14 cellular contexts compared by ENCODE assay signal in the genomic region with DNA sequence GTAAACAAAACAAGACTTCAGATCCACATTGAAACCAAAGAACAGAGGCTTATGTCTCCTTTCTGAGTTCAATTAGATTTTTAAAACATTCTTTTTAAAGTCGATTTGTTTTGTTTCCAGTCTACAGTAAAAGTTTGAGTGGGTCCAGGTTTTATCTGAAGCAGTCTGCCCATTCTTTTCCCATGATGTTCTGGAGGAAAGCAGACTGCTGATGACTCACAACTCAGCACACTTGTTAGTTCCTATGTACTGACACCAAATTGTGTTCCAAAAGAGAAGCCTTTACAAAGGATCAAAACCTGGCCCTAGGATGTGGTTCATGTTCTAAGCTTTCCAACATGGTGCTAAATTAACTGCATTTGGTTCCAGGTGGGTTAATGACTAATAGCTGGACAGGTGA. TPM values are rescaled to one million over a fixed set of nuclear protein-coding genes. Genes with fewer than 3 reads are reported as not detected.
DNase-seq lines count a peak whose midpoint lies in the region; ATAC-seq, FAIRE-seq and TF ChIP-seq lines count a peak whose summit lies in the region.
"Had no signal": no experiment of that assay in that cellular context is flagged by ENCODE, and none has a peak within 500 bp of the region (broad histone marks: within the 10 kb centered on the region; RNA-seq: fewer than 3 reads in every experiment).

No MANE protein-coding gene starts in this region.

- TF ChIP-seq RAD21 in HepG2 (CRISPR knock-in tag; IDR thresholded peaks at IDR 0.05) = no peak

- no peak overlapping the region for H2BK5ac ChIP-seq in mesendoderm (ENCODE audit: low read length)

- no peak for TF ChIP-seq EP300 in HepG2 (IDR thresholded peaks at IDR 0.05; ENCODE audit: low read depth in 2 of 2, low read length in 2 of 2)
- no peak for TF ChIP-seq EP300 in HepG2 (CRISPR knock-in tag; IDR thresholded peaks at IDR 0.05; ENCODE audit: borderline replicate concordance)

- no TSS peak for BruUV-seq in HepG2 (replicated peaks; lab: Mats Ljungman, UMichigan)

- H3K27ac Mint-ChIP-seq in chondrocyte (ENCODE audit: unreplicated experiment) (peak overlapping the region; percentile 93), mesothelial cell of epicardium (no peak overlapping the region)
- H3K27ac Mint-ChIP-seq: activated naive CD8-positive, alpha-beta T cell; T-helper 17 cell had no signal

- H3K56ac ChIP-seq in mesendoderm (ENCODE audit: low read length) = no peak overlapping the region

- H3K4me1 Mint-ChIP-seq in chondrocyte (ENCODE audit: low read depth) (peaks cover 78% of the 10 kb centered on the region), mesothelial cell of epicardium (peaks cover 33% of the 10 kb centered on the region)
- H3K4me1 Mint-ChIP-seq: T-helper 17 cell had no signal

- POLR2A ChIA-PET in HepG2 (lab: Yijun Ruan, JAX) = interaction anchor here (1.0 to 1.1 kb wide), 2 partner anchors 12 to 139 kb away, joined by 3 read pairs; a partner anchor contains a TSS

- no peak for TF ChIP-seq POLR2A in HepG2 (IDR thresholded peaks at IDR 0.05; ENCODE audit: insufficient read depth in 1 of 2, low read depth in 2 of 2, low read length in 2 of 2)
- no peak for TF ChIP-seq POLR2A in right lobe of liver (IDR thresholded peaks at IDR 0.05)

- no peak for TF ChIP-seq CTCF in HepG2 (CRISPR knock-in tag; IDR thresholded peaks at IDR 0.05)
- no peak for TF ChIP-seq CTCF in right lobe of liver (IDR thresholded peaks at IDR 0.05)
- TF ChIP-seq CTCF in chondrocyte (IDR thresholded peaks at IDR 0.05) = no peak
- TF ChIP-seq CTCF in left lung (IDR thresholded peaks at IDR 0.05) = no peak
- TF ChIP-seq CTCF in mesothelial cell of epicardium (IDR thresholded peaks at IDR 0.05; ENCODE audit: unreplicated experiment) = no peak

- no peak overlapping the region for H3K27ac ChIP-seq in HepG2 (ENCODE audit: extremely low read length, insufficient read depth, low read length)
- H3K27ac ChIP-seq in right lobe of liver = no peak overlapping the region
- H3K27ac ChIP-seq in left lung = peak overlapping the region in 1 of 2 donors; percentile 23
- peak overlapping the region; percentile 97 to 99 for H3K27ac ChIP-seq in aorta (ENCODE audit: low read depth in 1 of 2, low read length in 2 of 2)
- H3K27ac ChIP-seq in mesendoderm (ENCODE audit: low read depth, low read length) = no peak overlapping the region

- H3K36me3 Mint-ChIP-seq in chondrocyte (ENCODE audit: low read depth) (peaks cover 11% of the 10 kb centered on the region), mesothelial cell of epicardium (peaks cover 12% of the 10 kb centered on the region)
- H3K36me3 Mint-ChIP-seq: activated naive CD8-positive, alpha-beta T cell had no signal

- no peak for DNase-seq in HepG2 (ENCODE audit: low spot score)
- no peak for DNase-seq in right lobe of liver
- no peak for DNase-seq in chondrocyte (ENCODE audit: low spot score)
- no peak for DNase-seq in left lung
- no peak for DNase-seq in aorta
- DNase-seq in mesothelial cell of epicardium (ENCODE audit: low spot score in 2 of 2, unreplicated experiment in 2 of 2) = no peak
- DNase-seq in mesendoderm = no peak
- DNase-seq in HK-2 (ENCODE audit: unreplicated experiment) = no peak
- DNase-seq: islet precursor cell, NCI-H1694, occipital lobe, T-helper 17 cell had no signal

- intact Hi-C loops in HepG2 (cut with micrococcal nuclease; ENCODE audit: unreplicated experiment) (no loop called here), right lobe of liver (cut with DNase I) (no loop called here), left lung (cut with DNase I) (no loop called here), aorta (cut with DNase I) (no loop called here)

- 0% methylated on average over 1 of the region's 1 CpG for WGBS in HepG2 (ENCODE audit: low lambda C conversion rate)
- 40% methylated on average over 1 of the region's 1 CpG for WGBS in right lobe of liver (ENCODE audit: insufficient coverage, low coverage, low lambda C conversion rate, missing lambda C conversion rate)
- 3 to 7% methylated on average over 1 of the region's 1 CpG for WGBS in aorta, 2 donors
- WGBS in mesendoderm (ENCODE audit: extremely low coverage, insufficient coverage, low lambda C conversion rate) = no CpG with 5 or more reads among the region's 1 CpG

- no peak overlapping the region for H3K23ac ChIP-seq in mesendoderm (ENCODE audit: low read length)

- no peak overlapping the region for H2BK120ac ChIP-seq in mesendoderm (ENCODE audit: low read depth, low read length)

- H3K18ac ChIP-seq in mesendoderm (ENCODE audit: low read length) = no peak overlapping the region

- no peak overlapping the region for H2AFZ ChIP-seq in HepG2 (ENCODE audit: low read length)

- H3K9me3 Mint-ChIP-seq in chondrocyte (ENCODE audit: low read depth) = no peaks in the 10 kb centered on the region
- H3K9me3 Mint-ChIP-seq in mesothelial cell of epicardium = peaks cover 10% of the 10 kb centered on the region

- H3K27me3 Mint-ChIP-seq in chondrocyte (ENCODE audit: low read depth) = no peaks in the 10 kb centered on the region
- H3K27me3 Mint-ChIP-seq in mesothelial cell of epicardium (ENCODE audit: low read depth) = no peaks in the 10 kb centered on the region

- no peaks in the 10 kb centered on the region for H3K79me2 ChIP-seq in HepG2 (ENCODE audit: insufficient read depth, low read length)
- H3K79me2 ChIP-seq in mesendoderm (ENCODE audit: control insufficient read depth, insufficient read depth, low read length) = no peaks in the 10 kb centered on the region

- H3K4ac ChIP-seq in mesendoderm (ENCODE audit: low read depth, low read length) = no peak overlapping the region

- H3K36me3 ChIP-seq in HepG2 (replicated peaks in 1 of 2; ENCODE audit: control insufficient read depth in 1 of 2, insufficient read depth in 2 of 2, low read length in 2 of 2) (no peaks in the 10 kb centered on the region), right lobe of liver (no peaks in the 10 kb centered on the region), left lung (no peaks in the 10 kb centered on the region), aorta (ENCODE audit: control insufficient read depth in 1 of 2, insufficient read depth in 2 of 2, low read length in 1 of 2) (peaks cover 0 to 1% of the 10 kb centered on the region in 2 donors), mesendoderm (ENCODE audit: control insufficient read depth, insufficient read depth, low read length) (no peaks in the 10 kb centered on the region)

- H3K9ac ChIP-seq in HepG2 (ENCODE audit: insufficient read depth, low read depth, low read length) (no peak overlapping the region), mesendoderm (ENCODE audit: low read length) (no peak overlapping the region)

- H3K27me3 ChIP-seq in HepG2 (ENCODE audit: control insufficient read depth in 1 of 2, insufficient read depth in 2 of 2, low read length in 2 of 2) (no peaks in the 10 kb centered on the region), right lobe of liver (no peaks in the 10 kb centered on the region), left lung (no peaks in the 10 kb centered on the region), aorta (ENCODE audit: control insufficient read depth in 1 of 2, insufficient read depth in 2 of 2, low read length in 1 of 2) (no peaks in the 10 kb centered on the region), mesendoderm (ENCODE audit: insufficient read depth, low read length, poor library complexity) (no peaks in the 10 kb centered on the region)

- H4K20me1 ChIP-seq in HepG2 (ENCODE audit: insufficient read depth, low read length) = no peaks in the 10 kb centered on the region

- no peak overlapping the region for H3K4me3 ChIP-seq in HepG2 (replicated peaks in 1 of 3; ENCODE audit: insufficient read depth in 1 of 3, low read depth in 2 of 3, low read length in 3 of 3)
- no peak overlapping the region for H3K4me3 ChIP-seq in right lobe of liver
- no peak overlapping the region for H3K4me3 ChIP-seq in left lung
- H3K4me3 ChIP-seq in aorta (ENCODE audit: low read length in 2 of 2) = no peak overlapping the region
- H3K4me3 ChIP-seq in mesendoderm (ENCODE audit: low read length) = no peak overlapping the region

- H2AK5ac ChIP-seq in mesendoderm (ENCODE audit: low read length) = no peak overlapping the region

- FAIRE-seq in HepG2 (lab: Jason Lieb, UNC) = no peak
- FAIRE-seq: endometrium had no signal

- no peak overlapping the region for H2BK15ac ChIP-seq in mesendoderm (replicated peaks; ENCODE audit: low read depth)

- no peak overlapping the region for H4K8ac ChIP-seq in mesendoderm (ENCODE audit: low read depth, low read length)

- ATAC-seq in HepG2 (no peak), right lobe of liver (no peak), left lung (peak; percentile 78), aorta (ENCODE audit: low FRiP score) (peak; percentile 80)
- ATAC-seq: T-helper 17 cell had no signal

- in situ Hi-C loops in HepG2 (cut with HindIII; ENCODE audit: extremely low pct_ligation_motif_present, low pct_unique_long_range_greater_than_20kb) = no loop called here

- H3K4me1 ChIP-seq in HepG2 (ENCODE audit: insufficient read depth, low read length) (peaks cover 34% of the 10 kb centered on the region), right lobe of liver (no peaks in the 10 kb centered on the region), left lung (peaks cover 4% of the 10 kb centered on the region in 2 donors), aorta (ENCODE audit: control insufficient read depth in 1 of 2, insufficient read depth in 2 of 2, low read length in 2 of 2) (peaks cover 7 to 10% of the 10 kb centered on the region in 2 donors), mesendoderm (ENCODE audit: control insufficient read depth, low read depth, low read length) (peaks cover 2% of the 10 kb centered on the region)

- CTCF ChIA-PET in HepG2 (lab: Yijun Ruan, JAX; ENCODE audit: low intra/inter-chr PET ratio, low total read pairs) = no interaction called here

- H3K4me2 ChIP-seq in HepG2 (ENCODE audit: low read depth, low read length) (0 out of 2 replicates have a peak overlapping the region, but pooled peaks have one; percentile 68), mesendoderm (ENCODE audit: low read length) (no peak overlapping the region)

- H3K9me3 ChIP-seq in HepG2 (ENCODE audit: low read length) = no peaks in the 10 kb centered on the region
- H3K9me3 ChIP-seq in right lobe of liver = no peaks in the 10 kb centered on the region
- H3K9me3 ChIP-seq in left lung = no peaks in the 10 kb centered on the region
- H3K9me3 ChIP-seq in aorta (ENCODE audit: control insufficient read depth, low read length) = no peaks in the 10 kb centered on the region

- H3K4me3 Mint-ChIP-seq in chondrocyte (ENCODE audit: unreplicated experiment) (peak overlapping the region; percentile 24), mesothelial cell of epicardium (no peak overlapping the region)
- H3K4me3 Mint-ChIP-seq: activated naive CD8-positive, alpha-beta T cell; T-helper 17 cell had no signal

- no peak overlapping the region for H4K5ac ChIP-seq in mesendoderm (ENCODE audit: low read length)

- H3K79me1 ChIP-seq in mesendoderm (ENCODE audit: low read length) = no peaks in the 10 kb centered on the region

RNA-seq across cellular contexts. Expression of a gene that starts 11.4 kb away (rescaled TPM):
- total RNA-seq in HepG2 (2016; rRNA removed; fragmentation: Illumina TruSeq; extraction: Trizol) (1.2 and 2.6 TPM in 2 replicates), right lobe of liver (10 to 100 TPM in 5 of 6 experiments, 1 to 10 TPM in 1; 6.7 to 62.4 (median 47.8) TPM), chondrocyte (523 to 556 TPM (median 539 TPM) in 3 replicates), left lung (100 to 1,000 TPM; 163 to 554 TPM), aorta (1,000 to 10,000 TPM in 1 of 2 donors, 100 to 1,000 TPM in 1; 354 to 2,327 TPM), mesothelial cell of epicardium (731 to 797 TPM (median 760 TPM) in 3 replicates)
- total RNA-seq in HepG2 (2016; cell fraction: cytosol; rRNA removed; fragmentation: Illumina TruSeq; extraction: Trizol; ENCODE audit: low read depth) = 0.30 and 0.35 TPM in 2 replicates
- 1.3 and 2.6 TPM in 2 replicates for total RNA-seq in HepG2 (2016; cell fraction: insoluble cytoplasmic fraction; rRNA removed; fragmentation: Illumina TruSeq; extraction: Trizol)
- 0.96 and 1.2 TPM in 2 replicates for total RNA-seq in HepG2 (2016; cell fraction: membrane; rRNA removed; fragmentation: Illumina TruSeq; extraction: Trizol)
- 7.9 and 8.7 TPM in 2 replicates for total RNA-seq in HepG2 (2016; cell fraction: nucleus; rRNA removed; fragmentation: Illumina TruSeq; extraction: Trizol)
- polyA plus RNA-seq in HepG2 (2011; rRNA removed) (12.5 and 14.9 TPM in 2 replicates), aorta (100 to 1,000 TPM in 1 of 2 donors, 10 to 100 TPM in 1; 56.5 to 949 TPM)
- 14.0 and 14.8 TPM in 2 replicates for polyA plus RNA-seq in HepG2 (2011; cell fraction: cytosol; rRNA removed)
- 39.7 and 43.2 TPM in 2 replicates for polyA plus RNA-seq in HepG2 (2011; cell fraction: nucleus; rRNA removed)
- 12.9 and 24.7 TPM in 2 replicates for polyA plus RNA-seq in HepG2 (2012)
- 0.79 and 0.81 TPM in 2 replicates for polyA plus RNA-seq in HepG2 (2016; cell fraction: cytosol; fragmentation: Illumina TruSeq; extraction: Trizol; ENCODE audit: low read depth)
- 2.6 and 3.5 TPM in 2 replicates for polyA plus RNA-seq in HepG2 (2016; cell fraction: insoluble cytoplasmic fraction; fragmentation: Illumina TruSeq; extraction: Trizol; ENCODE audit: low read depth)
- polyA plus RNA-seq in HepG2 (2016; cell fraction: membrane; fragmentation: Illumina TruSeq; extraction: Trizol; ENCODE audit: low read depth) = 1.3 and 2.1 TPM in 2 replicates
- 35.0 and 36.4 TPM in 2 replicates for polyA plus RNA-seq in HepG2 (2016; cell fraction: nucleus; fragmentation: Illumina TruSeq; extraction: Trizol; ENCODE audit: insufficient read depth, low read depth)
- 6.4 and 13.6 TPM in 2 replicates for polyA minus RNA-seq in HepG2 (2011; rRNA and poly(A)+ RNA removed; ENCODE audit: low replicate concordance)
- 13.9 and 16.1 TPM in 2 replicates for polyA minus RNA-seq in HepG2 (2011; cell fraction: cytosol; rRNA and poly(A)+ RNA removed)
- 23.2 TPM in 2 replicates for polyA minus RNA-seq in HepG2 (2011; cell fraction: nucleus; rRNA and poly(A)+ RNA removed)
- 188 TPM for polyA plus RNA-seq in mesendoderm (2013, experiment 1 of 2)
- polyA plus RNA-seq in mesendoderm (2013, experiment 2 of 2) = 199 TPM
- total RNA-seq: T-helper 17 cell had no signal

Comparison
In these comparisons a context has a peak if more than half of its experiments do, and no peak if none do; other contexts are left out.
1. ATAC-seq: peak in left lung (single experiment) and aorta (single experiment); none in HepG2 (single experiment) and right lobe of liver (0 of 4).
2. H3K27ac ChIP-seq: peak in aorta (2 of 2); none in HepG2 (single experiment), right lobe of liver (0 of 3) and mesendoderm (single experiment).